In genomic region chr14:61872452-61872851, GRCh38 we compare ENCODE assay signal across 1 cellular context.
TF ChIP-seq lines count a peak whose summit lies in the region.

No MANE protein-coding gene starts in this region.

TF ChIP-seq in WTC11, 78 proteins besides CTCF, POLR2A, EP300 and RAD21 (continued from another document):
- TF ChIP-seq ZNF532 (CRISPR knock-in tag; IDR thresholded peaks at IDR 0.05; ENCODE audit: borderline replicate concordance): no peak
